Comparison of ENCODE assay signal across 8 cellular contexts in the genomic region with DNA sequence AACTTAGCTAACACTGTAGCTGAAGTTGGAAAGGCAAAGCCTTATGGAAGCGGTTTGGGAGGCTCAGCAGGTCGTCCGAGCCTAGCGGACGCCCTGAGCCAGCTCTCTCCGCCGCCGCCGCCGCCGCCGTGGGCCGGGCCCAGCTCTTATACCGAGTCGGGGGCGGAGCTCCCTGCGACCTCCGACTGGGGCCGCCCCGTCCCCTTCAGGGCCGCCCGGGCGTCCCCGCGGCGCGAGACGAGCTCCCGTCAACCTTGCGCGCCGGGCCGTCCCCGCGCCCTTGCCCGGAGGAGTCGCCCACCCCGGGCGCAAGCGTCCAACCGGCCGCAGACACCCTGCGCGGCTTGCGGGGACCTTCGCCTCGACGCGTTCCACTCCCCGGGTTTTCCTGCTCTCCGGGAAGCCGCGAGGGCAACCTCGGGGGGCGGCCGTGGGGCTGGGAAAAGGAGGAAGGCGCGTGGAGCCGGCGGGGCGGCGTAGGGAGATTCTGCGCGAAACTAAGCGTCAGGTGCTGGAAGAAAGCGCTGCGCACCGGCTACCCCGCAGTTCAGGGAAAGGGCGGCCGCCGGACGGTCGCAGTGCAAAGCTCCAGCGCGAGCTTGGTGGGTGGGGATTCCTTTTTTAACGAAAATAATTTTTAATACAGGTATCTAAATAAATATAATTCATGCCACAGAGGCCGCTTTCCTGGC. TPM values are rescaled to one million over a fixed set of nuclear protein-coding genes. Genes with fewer than 3 reads are reported as not detected.
DNase-seq lines count a peak whose midpoint lies in the region; ATAC-seq and TF ChIP-seq lines count a peak whose summit lies in the region.

A gene with protein sequence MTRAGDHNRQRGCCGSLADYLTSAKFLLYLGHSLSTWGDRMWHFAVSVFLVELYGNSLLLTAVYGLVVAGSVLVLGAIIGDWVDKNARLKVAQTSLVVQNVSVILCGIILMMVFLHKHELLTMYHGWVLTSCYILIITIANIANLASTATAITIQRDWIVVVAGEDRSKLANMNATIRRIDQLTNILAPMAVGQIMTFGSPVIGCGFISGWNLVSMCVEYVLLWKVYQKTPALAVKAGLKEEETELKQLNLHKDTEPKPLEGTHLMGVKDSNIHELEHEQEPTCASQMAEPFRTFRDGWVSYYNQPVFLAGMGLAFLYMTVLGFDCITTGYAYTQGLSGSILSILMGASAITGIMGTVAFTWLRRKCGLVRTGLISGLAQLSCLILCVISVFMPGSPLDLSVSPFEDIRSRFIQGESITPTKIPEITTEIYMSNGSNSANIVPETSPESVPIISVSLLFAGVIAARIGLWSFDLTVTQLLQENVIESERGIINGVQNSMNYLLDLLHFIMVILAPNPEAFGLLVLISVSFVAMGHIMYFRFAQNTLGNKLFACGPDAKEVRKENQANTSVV (minus strand): TSS at position 125 of the 692 bp plus-strand sequence. CDS start 326 bp downstream, outside the sequence.

- no peaks in the 10 kb centered on the region for H3K36me3 ChIP-seq in esophagus squamous epithelium

- peaks cover 23% of the 10 kb centered on the region for H3K27me3 Mint-ChIP-seq in activated T-cell treated with anti-CD3 and anti-CD28 coated beads, Interleukin-2, amount 50 U/mL, for 72 hours (ENCODE audit: low read depth)
- H3K27me3 Mint-ChIP-seq in stimulated activated naive B cell treated with anti-CD40 and anti-IgM and Interleukin-4, amounts not matched to agents 10 μg/mL and 1 μg/mL and 100 μg/mL, for 72 hours = peaks cover 44 to 46% of the 10 kb centered on the region in 2 donors

- H3K9me3 Mint-ChIP-seq in activated T-cell treated with anti-CD3 and anti-CD28 coated beads, Interleukin-2, amount 50 U/mL, for 72 hours = peaks cover 0 to 2% of the 10 kb centered on the region in 2 donors
- H3K9me3 Mint-ChIP-seq in stimulated activated naive B cell treated with anti-CD40 and anti-IgM and Interleukin-4, amounts not matched to agents 10 μg/mL and 1 μg/mL and 100 μg/mL, for 72 hours = no peaks in the 10 kb centered on the region

- H3K4me1 Mint-ChIP-seq in activated T-cell treated with anti-CD3 and anti-CD28 coated beads, Interleukin-2, amount 50 U/mL, for 72 hours (ENCODE audit: low read depth) = peaks cover 49% of the 10 kb centered on the region
- peaks cover 16 to 23% of the 10 kb centered on the region in 2 donors for H3K4me1 Mint-ChIP-seq in stimulated activated naive B cell treated with anti-CD40 and anti-IgM and Interleukin-4, amounts not matched to agents 10 μg/mL and 1 μg/mL and 100 μg/mL, for 72 hours

- H3K27ac Mint-ChIP-seq in activated T-cell treated with anti-CD3 and anti-CD28 coated beads, Interleukin-2, amount 50 U/mL, for 72 hours = peak within 1 kb of the TSS; percentile 8
- H3K27ac Mint-ChIP-seq in stimulated activated naive B cell treated with anti-CD40 and anti-IgM and Interleukin-4, amounts not matched to agents 10 μg/mL and 1 μg/mL and 100 μg/mL, for 72 hours = no peak within 1 kb of the TSS

- peak within 1 kb of the TSS; percentile 78 to 82 for H3K4me3 Mint-ChIP-seq in activated T-cell treated with anti-CD3 and anti-CD28 coated beads, Interleukin-2, amount 50 U/mL, for 72 hours
- peak within 1 kb of the TSS; percentile 78 to 80 for H3K4me3 Mint-ChIP-seq in stimulated activated naive B cell treated with anti-CD40 and anti-IgM and Interleukin-4, amounts not matched to agents 10 μg/mL and 1 μg/mL and 100 μg/mL, for 72 hours

- H3K36me3 Mint-ChIP-seq in activated T-cell treated with anti-CD3 and anti-CD28 coated beads, Interleukin-2, amount 50 U/mL, for 72 hours (ENCODE audit: insufficient read depth in 2 of 2) = peaks cover 3% of the 10 kb centered on the region in 2 donors
- H3K36me3 Mint-ChIP-seq in stimulated activated naive B cell treated with anti-CD40 and anti-IgM and Interleukin-4, amounts not matched to agents 10 μg/mL and 1 μg/mL and 100 μg/mL, for 72 hours = no peaks in the 10 kb centered on the region

- H3K4me3 ChIP-seq in esophagus squamous epithelium = peak within 1 kb of the TSS; percentile 57 to 79 (median 72)

- DNase-seq in NOMO-1 treated with dmso at 0.1 percent for 144 hours (lab: John Stamatoyannopoulos, UW; ENCODE audit: unreplicated experiment) (peak; percentile 83), esophagus squamous epithelium (lab: John Stamatoyannopoulos, UW) (no peak), myocyte (ENCODE audit: low read depth) (peak; percentile 90), NCI-H2196 treated with DMSO at 0.1 percent for 48 hours (lab: John Stamatoyannopoulos, UW; ENCODE audit: unreplicated experiment) (no peak)
- DNase-seq in activated T-cell treated with anti-CD3 and anti-CD28 coated beads, Interleukin-2, amount 50 U/mL, for 72 hours = peak; percentile 81 to 82
- peak; percentile 23 for DNase-seq in stimulated activated naive B cell treated with anti-CD40 and anti-IgM and Interleukin-4, amounts not matched to agents 10 μg/mL and 1 μg/mL and 100 μg/mL, for 72 hours

- TF ChIP-seq CTCF in esophagus squamous epithelium (IDR thresholded peaks at IDR 0.05) = no peak

- WGBS in esophagus squamous epithelium, 2 donors = 0 to 1% methylated on average over 14 to 22 of the region's 78 CpGs

- H3K4me1 ChIP-seq in esophagus squamous epithelium = peaks cover 4 to 61% (median 12%) of the 10 kb centered on the region in 3 donors

- peak in 2 of 4 donors; percentile 83 to 90 for TF ChIP-seq POLR2A in esophagus squamous epithelium (IDR thresholded peaks at IDR 0.05)

- intact Hi-C loops in esophagus squamous epithelium (cut with DNase I) = no loop called here

- peak within 1 kb of the TSS; percentile 87 to 92 (median 91) for H3K27ac ChIP-seq in esophagus squamous epithelium

- peak; percentile 46 for ATAC-seq in GM18517 (IDR thresholded peaks at IDR 0.05; ENCODE audit: unreplicated experiment)
- peak; percentile 57 for ATAC-seq in HG03135 (IDR thresholded peaks at IDR 0.05; ENCODE audit: unreplicated experiment)
- peak; percentile 98 to 99 for ATAC-seq in activated T-cell treated with anti-CD3 and anti-CD28 coated beads, Interleukin-2, amount 50 U/mL, for 72 hours (replicated peaks in 1 of 2)
- peak; percentile 91 to 94 for ATAC-seq in stimulated activated naive B cell treated with anti-CD40 and anti-IgM and Interleukin-4, amounts not matched to agents 10 μg/mL and 1 μg/mL and 100 μg/mL, for 72 hours (replicated peaks)

- H3K9me3 ChIP-seq in esophagus squamous epithelium = no peaks in the 10 kb centered on the region

- no peaks in the 10 kb centered on the region for H3K27me3 ChIP-seq in esophagus squamous epithelium

RNA-seq across cellular contexts. Expression of the gene that starts here (rescaled TPM):
- 1 to 10 TPM; 4.5 to 5.0 TPM for total RNA-seq in activated T-cell treated with anti-CD3 and anti-CD28 coated beads, Interleukin-2, amount 50 U/mL, for 72 hours
- total RNA-seq in esophagus squamous epithelium (10 to 100 TPM in 2 of 4 donors, 1 to 10 TPM in 2; 5.4 to 34.1 (median 19.1) TPM), myocyte (35.1 and 51.9 TPM in 2 replicates)
- polyA plus RNA-seq in myocyte (2012) = 15.1 TPM

Comparison
In these comparisons a context has a peak if more than half of its experiments do, and no peak if none do; other contexts are left out.
1. ATAC-seq: peak in every context shown above with its lines; median percentile 98 in activated T-cell treated with anti-CD3 and anti-CD28 coated beads, Interleukin-2, amount 50 U/mL, for 72 hours; 92 in stimulated activated naive B cell treated with anti-CD40 and anti-IgM and Interleukin-4, amounts not matched to agents 10 μg/mL and 1 μg/mL and 100 μg/mL, for 72 hours; 57 in HG03135; 46 in GM18517.
2. DNase-seq: peak in NOMO-1 treated with dmso at 0.1 percent for 144 hours (single experiment), activated T-cell treated with anti-CD3 and anti-CD28 coated beads, Interleukin-2, amount 50 U/mL, for 72 hours (2 of 2), myocyte (single experiment) and stimulated activated naive B cell treated with anti-CD40 and anti-IgM and Interleukin-4, amounts not matched to agents 10 μg/mL and 1 μg/mL and 100 μg/mL, for 72 hours (single experiment); none in esophagus squamous epithelium (single experiment) and NCI-H2196 treated with DMSO at 0.1 percent for 48 hours (single experiment).